8 cellular contexts compared by ENCODE assay signal in genomic region chr12:120225852-120226640, GRCh38. TPM values are rescaled to one million over a fixed set of nuclear protein-coding genes. Genes with fewer than 3 reads are reported as not detected.
A peak's percentile ranks its signal among the peaks of the same experiment; 100 is the strongest.
DNase-seq lines count a peak whose midpoint lies in the region; TF ChIP-seq lines count a peak whose summit lies in the region.

No MANE protein-coding gene starts in this region.

- H3K4me3 ChIP-seq in GM08714 (ENCODE audit: low read length) = peak overlapping the region; percentile 39; the same call in 1 of the 2 replicates

- intact Hi-C loops in dendritic cell treated with granulocyte-macrophage colony-stimulating factor and Interleukin-4, amounts not matched to agents 40 ng/mL and 50 ng/mL, for 4 days (cut with micrococcal nuclease) = no loop called here
- intact Hi-C loops in posterior vena cava (cut with DNase I) = loop anchor here in 1 of 2 donors (5.0 kb wide), 1 partner anchor 41 kb away; the partner anchor contains the start of gene PXN

- H3K4me1 Mint-ChIP-seq in dendritic cell treated with granulocyte-macrophage colony-stimulating factor and Interleukin-4, amounts not matched to agents 40 ng/mL and 50 ng/mL, for 4 days (ENCODE audit: low read depth) = peaks cover 77% of the 10 kb centered on the region
- H3K4me1 Mint-ChIP-seq in osteocyte (ENCODE audit: unreplicated experiment) = peaks cover 58% of the 10 kb centered on the region

- DNase-seq in NCI-H2196 (lab: John Stamatoyannopoulos, UW; ENCODE audit: unreplicated experiment) = peak; percentile 58
- no peak for DNase-seq in osteocyte (ENCODE audit: extremely low spot score, unreplicated experiment)
- no peak for DNase-seq in NK-92 treated with Interleukin-12 subunit alpha and Interleukin-12 subunit beta, amount 100 ng/mL, for 24 hours (lab: John Stamatoyannopoulos, UW)
- no peak for DNase-seq in GM19240 (ENCODE audit: insufficient read length, low spot score)
- no peak for DNase-seq in C1 segment of cervical spinal cord (lab: John Stamatoyannopoulos, UW)
- DNase-seq in posterior vena cava (ENCODE audit: low spot score) = no peak

- H3K36me3 Mint-ChIP-seq in dendritic cell treated with granulocyte-macrophage colony-stimulating factor and Interleukin-4, amounts not matched to agents 40 ng/mL and 50 ng/mL, for 4 days (ENCODE audit: low read depth) = peaks cover 59% of the 10 kb centered on the region
- peaks cover 9% of the 10 kb centered on the region for H3K36me3 Mint-ChIP-seq in osteocyte (ENCODE audit: unreplicated experiment)

- TF ChIP-seq CTCF in osteocyte (IDR thresholded peaks at IDR 0.05) = no peak

- no peaks in the 10 kb centered on the region for H3K9me3 Mint-ChIP-seq in dendritic cell treated with granulocyte-macrophage colony-stimulating factor and Interleukin-4, amounts not matched to agents 40 ng/mL and 50 ng/mL, for 4 days
- H3K9me3 Mint-ChIP-seq in osteocyte (ENCODE audit: unreplicated experiment) = no peaks in the 10 kb centered on the region

- H3K4me3 Mint-ChIP-seq in dendritic cell treated with granulocyte-macrophage colony-stimulating factor and Interleukin-4, amounts not matched to agents 40 ng/mL and 50 ng/mL, for 4 days = peak overlapping the region; percentile 76
- H3K4me3 Mint-ChIP-seq in osteocyte (ENCODE audit: unreplicated experiment) = no peak overlapping the region

- peak overlapping the region; percentile 84 for H3K27ac Mint-ChIP-seq in dendritic cell treated with granulocyte-macrophage colony-stimulating factor and Interleukin-4, amounts not matched to agents 40 ng/mL and 50 ng/mL, for 4 days
- H3K27ac Mint-ChIP-seq in osteocyte (ENCODE audit: unreplicated experiment) = peak overlapping the region; percentile 27

- no peaks in the 10 kb centered on the region for H3K27me3 Mint-ChIP-seq in dendritic cell treated with granulocyte-macrophage colony-stimulating factor and Interleukin-4, amounts not matched to agents 40 ng/mL and 50 ng/mL, for 4 days
- H3K27me3 Mint-ChIP-seq in osteocyte (ENCODE audit: unreplicated experiment) = no peaks in the 10 kb centered on the region

RNA-seq across cellular contexts. Expression of gene RPLP0, which starts 25.1 kb away (rescaled TPM):
- total RNA-seq in osteocyte (2,037 TPM in 2 replicates), posterior vena cava (1,000 to 10,000 TPM; 1,277 to 1,372 TPM)

RNA-seq across cellular contexts. Expression of gene GCN1, which starts 31.5 kb away (rescaled TPM):
- total RNA-seq in osteocyte (106 and 115 TPM in 2 replicates), posterior vena cava (10 to 100 TPM; 50.2 to 52.5 TPM)

RNA-seq across cellular contexts. Expression of gene PXN, which starts 39.5 kb away (rescaled TPM):
- 76.7 and 79.9 TPM in 2 replicates for total RNA-seq in osteocyte
- 100 to 1,000 TPM; 110 to 113 TPM for total RNA-seq in posterior vena cava
